In genomic region chr13:24008679-24009078, GRCh38 we compare ENCODE assay signal across 19 cellular contexts.
A peak's percentile ranks its signal among the peaks of the same experiment; 100 is the strongest.
DNase-seq lines count a peak whose midpoint lies in the region; FAIRE-seq and TF ChIP-seq lines count a peak whose summit lies in the region.
"Had no signal": no experiment of that assay in that cellular context is flagged by ENCODE, and none has a peak within 500 bp of the region (broad histone marks: within the 10 kb centered on the region; RNA-seq: fewer than 3 reads in every experiment).

No MANE protein-coding gene starts in this region.

- intact Hi-C loops in activated T-helper 2 cell treated with anti-CD3 and anti-CD28 coated beads, Interferon-gamma antibody, Interleukin-2, Interleukin-4, amounts not matched to agents 10 μg/mL and 5 μg/mL and 100 μg/mL, durations not matched to agents 14 hours and 24 hours and 36 hours (cut with micrococcal nuclease), result no loop called here
- intact Hi-C loops in PC-9 (cut with micrococcal nuclease; ENCODE audit: unreplicated experiment), result no loop called here

- H3K4me1 ChIP-seq in PC-9 (replicated peaks; ENCODE audit: insufficient read depth), result peaks cover 16% of the 10 kb centered on the region
- H3K4me1 ChIP-seq: HAP-1 had no signal

- H4K20me1 ChIP-seq in PC-9 (ENCODE audit: insufficient read depth), result no peaks in the 10 kb centered on the region

- POLR2A ChIA-PET in PC-9 (lab: Charles Lee; ENCODE audit: unreplicated experiment), result no interaction called here

- DNase-seq in ELR (ENCODE audit: low read depth) (peak; percentile 9), RCC 7860 (ENCODE audit: low spot score) (peak; percentile 51), glomerular visceral epithelial cell (ENCODE audit: extremely low spot score) (peak; percentile 62), osteocyte (ENCODE audit: extremely low spot score, unreplicated experiment) (peak; percentile 57), foreskin melanocyte (no peak), frontal cortex (ENCODE audit: low spot score in 2 of 2) (no peak), PC-9 (no peak)
- DNase-seq in activated T-helper 2 cell treated with anti-CD3 and anti-CD28 coated beads, Interferon-gamma antibody, Interleukin-2, Interleukin-4, amounts not matched to agents 10 μg/mL and 5 μg/mL and 100 μg/mL, durations not matched to agents 14 hours and 24 hours and 36 hours (ENCODE audit: low spot score), result no peak
- DNase-seq: CD4-positive, alpha-beta T cell; DMS79 treated with DMSO at 0.1 percent for 48 hours; NCI-H1092; NCI-H446; NCI-H748 treated with DMSO at 0.1 percent for 48 hours; SHP77 had no signal

- H3K27me3 ChIP-seq in PC-9 (ENCODE audit: insufficient read depth, low read depth), result peaks cover 6% of the 10 kb centered on the region; the same call in 1 of the 2 replicates

- H3K27ac ChIP-seq in PC-9, result no peak overlapping the region

- FAIRE-seq in RCC 7860 (lab: Jason Lieb, UNC) (no peak), frontal cortex (lab: Jason Lieb, UNC) (no peak)
- FAIRE-seq: D721Med, HTR-8/SVneo, K562 had no signal

- H3K36me3 ChIP-seq in PC-9 (ENCODE audit: low read depth), result no peaks in the 10 kb centered on the region
- H3K36me3 ChIP-seq: HAP-1 had no signal

- no peaks in the 10 kb centered on the region for H3K36me3 Mint-ChIP-seq in osteocyte (ENCODE audit: unreplicated experiment)
- no peaks in the 10 kb centered on the region for H3K36me3 Mint-ChIP-seq in activated T-helper 2 cell treated with anti-CD3 and anti-CD28 coated beads, Interferon-gamma antibody, Interleukin-2, Interleukin-4, amounts not matched to agents 10 μg/mL and 5 μg/mL and 100 μg/mL, durations not matched to agents 14 hours and 24 hours and 36 hours (ENCODE audit: low read depth)

- no peak overlapping the region for H2AFZ ChIP-seq in PC-9

- no peaks in the 10 kb centered on the region for H3K9me3 Mint-ChIP-seq in osteocyte (ENCODE audit: unreplicated experiment)
- H3K9me3 Mint-ChIP-seq in activated T-helper 2 cell treated with anti-CD3 and anti-CD28 coated beads, Interferon-gamma antibody, Interleukin-2, Interleukin-4, amounts not matched to agents 10 μg/mL and 5 μg/mL and 100 μg/mL, durations not matched to agents 14 hours and 24 hours and 36 hours, result no peaks in the 10 kb centered on the region
- H3K9me3 Mint-ChIP-seq: CD4-positive, alpha-beta T cell had no signal

- no peak overlapping the region for H3K4me3 ChIP-seq in PC-9
- H3K4me3 ChIP-seq: HAP-1, K562 had no signal

- no peaks in the 10 kb centered on the region for H3K9me3 ChIP-seq in PC-9 (ENCODE audit: insufficient read depth, low read depth)
- H3K9me3 ChIP-seq: HAP-1 had no signal

- H3K9me2 ChIP-seq in PC-9 (ENCODE audit: insufficient read depth), result no peaks in the 10 kb centered on the region

- H3K27me3 Mint-ChIP-seq in osteocyte (ENCODE audit: unreplicated experiment), result peaks cover 29% of the 10 kb centered on the region
- H3K27me3 Mint-ChIP-seq in activated T-helper 2 cell treated with anti-CD3 and anti-CD28 coated beads, Interferon-gamma antibody, Interleukin-2, Interleukin-4, amounts not matched to agents 10 μg/mL and 5 μg/mL and 100 μg/mL, durations not matched to agents 14 hours and 24 hours and 36 hours (ENCODE audit: low read depth), result peaks cover 23% of the 10 kb centered on the region
- H3K27me3 Mint-ChIP-seq: CD4-positive, alpha-beta T cell had no signal

- TF ChIP-seq CTCF in osteocyte (IDR thresholded peaks at IDR 0.05) (no peak), PC-9 (conservative IDR thresholded peaks at IDR 0.05) (no peak)

- no TSS peak for BruUV-seq in PC-9 (replicated peaks; lab: Mats Ljungman, UMichigan)

- no peaks in the 10 kb centered on the region for H3K79me2 ChIP-seq in PC-9 (ENCODE audit: low read depth)

- H3K4me1 Mint-ChIP-seq in osteocyte (ENCODE audit: unreplicated experiment), result peaks cover 8% of the 10 kb centered on the region
- no peaks in the 10 kb centered on the region for H3K4me1 Mint-ChIP-seq in activated T-helper 2 cell treated with anti-CD3 and anti-CD28 coated beads, Interferon-gamma antibody, Interleukin-2, Interleukin-4, amounts not matched to agents 10 μg/mL and 5 μg/mL and 100 μg/mL, durations not matched to agents 14 hours and 24 hours and 36 hours (ENCODE audit: low read depth)
- H3K4me1 Mint-ChIP-seq: B cell had no signal

- no peak overlapping the region for H3K4me2 ChIP-seq in PC-9

- no peaks in the 10 kb centered on the region for H3F3A ChIP-seq in PC-9 (ENCODE audit: insufficient read depth, low read depth)

- no peak overlapping the region for H3K4me3 Mint-ChIP-seq in osteocyte (ENCODE audit: unreplicated experiment)
- H3K4me3 Mint-ChIP-seq in activated T-helper 2 cell treated with anti-CD3 and anti-CD28 coated beads, Interferon-gamma antibody, Interleukin-2, Interleukin-4, amounts not matched to agents 10 μg/mL and 5 μg/mL and 100 μg/mL, durations not matched to agents 14 hours and 24 hours and 36 hours (ENCODE audit: low read depth), result no peak overlapping the region
- H3K4me3 Mint-ChIP-seq: B cell; CD4-positive, alpha-beta T cell had no signal

- no peak overlapping the region for H3K27ac Mint-ChIP-seq in osteocyte (ENCODE audit: unreplicated experiment)
- H3K27ac Mint-ChIP-seq in activated T-helper 2 cell treated with anti-CD3 and anti-CD28 coated beads, Interferon-gamma antibody, Interleukin-2, Interleukin-4, amounts not matched to agents 10 μg/mL and 5 μg/mL and 100 μg/mL, durations not matched to agents 14 hours and 24 hours and 36 hours, result no peak overlapping the region
- H3K27ac Mint-ChIP-seq: B cell; CD4-positive, alpha-beta T cell had no signal

- CTCF ChIA-PET in PC-9 (lab: Charles Lee), result no interaction called here

Comparison
In these comparisons a context has a peak if more than half of its experiments do, and no peak if none do; other contexts are left out.
1. DNase-seq: peak in ELR (single experiment), RCC 7860 (single experiment), glomerular visceral epithelial cell (single experiment) and osteocyte (single experiment); none in foreskin melanocyte (single experiment), activated T-helper 2 cell treated with anti-CD3 and anti-CD28 coated beads, Interferon-gamma antibody, Interleukin-2, Interleukin-4, amounts not matched to agents 10 μg/mL and 5 μg/mL and 100 μg/mL, durations not matched to agents 14 hours and 24 hours and 36 hours (single experiment), frontal cortex (0 of 2) and PC-9 (0 of 2).